In genomic region chr11:72091292-72091691, GRCh38 we compare ENCODE assay signal across 8 cellular contexts. TPM values are rescaled to one million over a fixed set of nuclear protein-coding genes. Genes with fewer than 3 reads are reported as not detected.
DNase-seq lines count a peak whose midpoint lies in the region; ATAC-seq and TF ChIP-seq lines count a peak whose summit lies in the region.

No MANE protein-coding gene starts in this region.

- H3K9me3 ChIP-seq in IMR-90 (ENCODE audit: control insufficient read depth, insufficient read depth, low read length) (no peaks in the 10 kb centered on the region), SK-N-SH (no peaks in the 10 kb centered on the region)

- peaks cover 7% of the 10 kb centered on the region; the same call in 1 of the 2 replicates for H3K79me2 ChIP-seq in SK-N-SH (ENCODE audit: insufficient read depth)

- H2BK5ac ChIP-seq in IMR-90 (ENCODE audit: low read depth, low read length, poor library complexity, severe bottlenecking), result no peak overlapping the region

- H2AK9ac ChIP-seq in IMR-90 (replicated peaks; ENCODE audit: low read depth, low read length, poor library complexity), result peak overlapping the region; percentile 4

- in situ Hi-C loops in IMR-90 (cut with MboI; ENCODE audit: low sequenced_read_pairs), result loop anchor here (10.0 kb wide), 1 partner anchor 66 kb away; no protein-coding TSS in a partner anchor

- no peaks in the 10 kb centered on the region for H3K9me2 ChIP-seq in SK-N-SH

- H3K4me2 ChIP-seq in IMR-90 (ENCODE audit: low read depth, low read length) (no peak overlapping the region), SK-N-SH (no peak overlapping the region)

- H3K56ac ChIP-seq in IMR-90 (ENCODE audit: extremely low read depth, insufficient read depth, low read length), result no peak overlapping the region

- H3K23ac ChIP-seq in IMR-90 (ENCODE audit: low read depth, low read length), result no peak overlapping the region

- 0 out of 4 replicates have a peak overlapping the region, but pooled peaks of 1 of the 2 experiments have one; percentile 31 for H4K8ac ChIP-seq in IMR-90 (ENCODE audit: low read depth in 2 of 2, low read length in 2 of 2)

- peaks cover 3% of the 10 kb centered on the region for H3F3A ChIP-seq in SK-N-SH (replicated peaks; ENCODE audit: insufficient read depth)

- H4K91ac ChIP-seq in IMR-90 (ENCODE audit: insufficient read depth, low read depth, low read length), result no peak overlapping the region

- no peaks in the 10 kb centered on the region for H3K27me3 ChIP-seq in IMR-90 (ENCODE audit: control insufficient read depth, insufficient read depth, low read length)
- H3K27me3 ChIP-seq in SK-N-SH (ENCODE audit: insufficient read depth), result no peaks in the 10 kb centered on the region

- ATAC-seq in IMR-90 (ENCODE audit: low read depth), result peak; percentile 95
- ATAC-seq in HG03108 (IDR thresholded peaks at IDR 0.05; ENCODE audit: unreplicated experiment), result no peak
- ATAC-seq in GM18870 (IDR thresholded peaks at IDR 0.05; ENCODE audit: unreplicated experiment), result no peak

- H3K27ac ChIP-seq in IMR-90 (ENCODE audit: insufficient read depth, low read length), result no peak overlapping the region
- H3K27ac ChIP-seq in SK-N-SH (ENCODE audit: low read depth in 2 of 2, low read length in 1 of 2), result no peak overlapping the region

- H3K4me1 ChIP-seq in IMR-90 (ENCODE audit: control insufficient read depth, insufficient read depth, low read length) (no peaks in the 10 kb centered on the region), SK-N-SH (ENCODE audit: control insufficient read depth in 1 of 2, insufficient read depth in 2 of 2, low read depth in 1 of 2, low read length in 1 of 2) (peaks cover 0 to 16% of the 10 kb centered on the region in 2 experiments; a peak in 2 of 4 replicates)

- CTCF ChIA-PET in IMR-90 (lab: Yijun Ruan, JAX), result interaction anchor here (0.5 to 2.2 kb wide), 20 partner anchors 9 to 340 kb away, joined by 3 to 37 read pairs (median 3); no protein-coding TSS in a partner anchor
- CTCF ChIA-PET in SK-N-SH (lab: Yijun Ruan, JAX), result interaction anchor here (0.5 to 16.4 kb wide), 40 partner anchors 9 to 357 kb away, joined by 3 to 416 read pairs (median 6); partner anchors contain the start of genes RNF121, TOMT and XNDC1N

- dilution Hi-C loops in IMR-90 (cut with HindIII; ENCODE audit: low sequenced_read_pairs, unreplicated experiment), result no loop called here

- TF ChIP-seq POLR2A in IMR-90 (IDR thresholded peaks at IDR 0.05; ENCODE audit: low read depth, low read length), result no peak

- TF ChIP-seq EP300 in SK-N-SH (IDR thresholded peaks at IDR 0.05; ENCODE audit: borderline replicate concordance in 1 of 2, low read depth in 1 of 2, low read length in 1 of 2), result no peak

- H4K5ac ChIP-seq in IMR-90 (ENCODE audit: low read depth, low read length), result no peak overlapping the region

- H3K9me1 ChIP-seq in IMR-90 (ENCODE audit: insufficient read depth, low read length), result no peaks in the 10 kb centered on the region; the same call in 1 of the 2 replicates

- H4K20me1 ChIP-seq in IMR-90 (ENCODE audit: insufficient read depth, low read length) (no peaks in the 10 kb centered on the region), SK-N-SH (ENCODE audit: insufficient read depth) (no peaks in the 10 kb centered on the region)

- H3K36me3 ChIP-seq in IMR-90 (ENCODE audit: control insufficient read depth, insufficient read depth, low read length) (peaks cover 21% of the 10 kb centered on the region), SK-N-SH (replicated peaks in 1 of 2; ENCODE audit: control insufficient read depth in 1 of 2, insufficient read depth in 2 of 2, low read length in 1 of 2) (peaks cover 9 to 45% of the 10 kb centered on the region in 2 experiments)

- peak; percentile 91 for TF ChIP-seq CTCF in IMR-90 (conservative IDR thresholded peaks at IDR 0.05; ENCODE audit: low read depth, low read length)
- peak; percentile 88 for TF ChIP-seq CTCF in SK-N-SH (IDR thresholded peaks at IDR 0.05)

- TF ChIP-seq RAD21 in IMR-90 (IDR thresholded peaks at IDR 0.05; ENCODE audit: low read length) (peak; percentile 79), SK-N-SH (IDR thresholded peaks at IDR 0.05; ENCODE audit: low read length) (peak; percentile 86)

- H2AK5ac ChIP-seq in IMR-90 (ENCODE audit: low read depth, low read length), result no peak overlapping the region

- POLR2A ChIA-PET in IMR-90 (lab: Charles Lee; ENCODE audit: unreplicated experiment), result interaction anchor here (0.5 kb wide), 1 partner anchor 51 kb away, joined by 4 read pairs; no protein-coding TSS in a partner anchor
- POLR2A ChIA-PET in SK-N-SH (lab: Yijun Ruan, JAX), result interaction anchor here (0.6 to 2.9 kb wide), 6 partner anchors 9 to 69 kb away, joined by 3 to 13 read pairs (median 4); no protein-coding TSS in a partner anchor

- DNase-seq in GF-D8 (lab: John Stamatoyannopoulos, UW), result peak; percentile 78
- DNase-seq in IMR-90, result peak; percentile 54
- DNase-seq in SK-N-SH, result peak; percentile 78
- DNase-seq in activated naive CD4-positive, alpha-beta T cell treated with anti-CD3 and anti-CD28 coated beads, Interleukin-2, amount 50 U/mL, for 16 hours, result peak; percentile 74
- DNase-seq in glomerular visceral epithelial cell (ENCODE audit: extremely low spot score), result peak; percentile 38
- peak; percentile 92 for DNase-seq in pons (ENCODE audit: low spot score)

- H3K14ac ChIP-seq in IMR-90 (replicated peaks; ENCODE audit: low read depth, low read length), result no peak overlapping the region

- H2BK20ac ChIP-seq in IMR-90 (ENCODE audit: low read depth, low read length), result no peak overlapping the region

- peaks cover 11 to 23% of the 10 kb centered on the region in 2 experiments; a peak in 3 of 4 replicates for H3K79me1 ChIP-seq in IMR-90 (ENCODE audit: low read depth in 1 of 2, low read length in 2 of 2)

- H3K18ac ChIP-seq in IMR-90 (ENCODE audit: low read depth, low read length), result no peak overlapping the region

- no peak overlapping the region for H2AFZ ChIP-seq in IMR-90 (replicated peaks; ENCODE audit: low read length, poor library complexity)
- no peak overlapping the region for H2AFZ ChIP-seq in SK-N-SH (ENCODE audit: low read depth)

- BruUV-seq in IMR-90 (replicated peaks; lab: Mats Ljungman, UMichigan), result no TSS peak

- H3K4me3 ChIP-seq in IMR-90 (ENCODE audit: insufficient read depth, low read depth, low read length) (no peak overlapping the region), SK-N-SH (ENCODE audit: low read depth in 2 of 2, low read length in 1 of 2) (no peak overlapping the region; a peak in 1 of 4 replicates)

- intact Hi-C loops in IMR-90 (cut with micrococcal nuclease), result loop anchor here (1.0 kb wide), 2 partner anchors 66 to 340 kb away; no protein-coding TSS in a partner anchor

- no peak overlapping the region for H3K9ac ChIP-seq in IMR-90 (ENCODE audit: low read depth, low read length)
- H3K9ac ChIP-seq in SK-N-SH, result no peak overlapping the region

- no peak overlapping the region for H2BK15ac ChIP-seq in IMR-90 (ENCODE audit: low read depth, low read length)

- H3K4ac ChIP-seq in IMR-90 (ENCODE audit: low read depth, low read length), result no peak overlapping the region

- no peak overlapping the region for H2BK120ac ChIP-seq in IMR-90 (ENCODE audit: low read depth, low read length)

- WGBS in IMR-90 (ENCODE audit: extremely low coverage in 2 of 2, insufficient read length in 1 of 2), 2 experiments, result no CpG with 5 or more reads among the region's 4 CpGs
- WGBS in SK-N-SH (ENCODE audit: low lambda C conversion rate), result 74% methylated on average over 4 of the region's 4 CpGs

TF ChIP-seq in IMR-90, 13 proteins besides CTCF, POLR2A, EP300 and RAD21 (continues in another document):
- TF ChIP-seq MAFK (IDR thresholded peaks at IDR 0.05; ENCODE audit: low read depth, low read length) (no peak), FOS (IDR thresholded peaks at IDR 0.05; ENCODE audit: low read depth, low read length) (no peak)

TF ChIP-seq in SK-N-SH, 30 proteins besides CTCF, POLR2A, EP300 and RAD21 (continues in another document):
- no peak for TF ChIP-seq POLR2AphosphoS5 (IDR thresholded peaks at IDR 0.05; ENCODE audit: low read depth, low read length)

RNA-seq across cellular contexts. Expression of gene LRRC51, which starts 10.6 kb away (rescaled TPM):
- total RNA-seq in IMR-90 (2012; rRNA removed), result 4.4 and 5.6 TPM in 2 replicates
- polyA plus RNA-seq in IMR-90 (2012; rRNA removed) (5.3 and 6.3 TPM in 2 replicates), SK-N-SH (2012; rRNA removed) (7.3 and 8.0 TPM in 2 replicates)
- polyA plus RNA-seq in IMR-90 (2012; cell fraction: cytosol; rRNA removed), result 3.2 and 6.6 TPM in 2 replicates
- 2.7 and 4.4 TPM in 2 replicates for polyA plus RNA-seq in IMR-90 (2012; cell fraction: nucleus; rRNA removed; ENCODE audit: low replicate concordance)
- 6.2 and 8.5 TPM in 2 replicates for polyA plus RNA-seq in SK-N-SH (2012; cell fraction: cytosol; rRNA removed)
- 6.0 and 7.2 TPM in 2 replicates for polyA plus RNA-seq in SK-N-SH (2012; cell fraction: nucleus; rRNA removed)

RNA-seq across cellular contexts. Expression of gene NUMA1, which starts 10.9 kb away (rescaled TPM):
- 56.7 and 61.7 TPM in 2 replicates for total RNA-seq in IMR-90 (2012; rRNA removed)
- polyA plus RNA-seq in IMR-90 (2012; rRNA removed), result 97.0 and 107 TPM in 2 replicates
- polyA plus RNA-seq in IMR-90 (2012; cell fraction: cytosol; rRNA removed), result 29.3 and 55.3 TPM in 2 replicates
- 250 and 340 TPM in 2 replicates for polyA plus RNA-seq in IMR-90 (2012; cell fraction: nucleus; rRNA removed; ENCODE audit: low replicate concordance)
- 111 TPM in 2 replicates for polyA plus RNA-seq in SK-N-SH (2012; rRNA removed)
- 32.2 and 47.9 TPM in 2 replicates for polyA plus RNA-seq in SK-N-SH (2012; cell fraction: cytosol; rRNA removed)
- 295 and 336 TPM in 2 replicates for polyA plus RNA-seq in SK-N-SH (2012; cell fraction: nucleus; rRNA removed)

RNA-seq across cellular contexts. Expression of gene LAMTOR1, which starts 11.8 kb away (rescaled TPM):
- total RNA-seq in IMR-90 (2012; rRNA removed), result 118 and 137 TPM in 2 replicates
- polyA plus RNA-seq in IMR-90 (2012; rRNA removed) (126 and 131 TPM in 2 replicates), SK-N-SH (2012; rRNA removed) (128 and 129 TPM in 2 replicates)
- polyA plus RNA-seq in IMR-90 (2012; cell fraction: cytosol; rRNA removed), result 138 and 178 TPM in 2 replicates
- polyA plus RNA-seq in IMR-90 (2012; cell fraction: nucleus; rRNA removed; ENCODE audit: low replicate concordance), result 55.2 and 81.9 TPM in 2 replicates
- polyA plus RNA-seq in SK-N-SH (2012; cell fraction: cytosol; rRNA removed), result 97.5 and 122 TPM in 2 replicates
- 84.1 and 89.5 TPM in 2 replicates for polyA plus RNA-seq in SK-N-SH (2012; cell fraction: nucleus; rRNA removed)

RNA-seq across cellular contexts. Expression of gene TOMT, which starts 14.4 kb away (rescaled TPM):
- not detected in 2 replicates for total RNA-seq in IMR-90 (2012; rRNA removed)
- polyA plus RNA-seq in IMR-90 (2012; rRNA removed) (not detected in 2 replicates), SK-N-SH (2012; rRNA removed) (not detected in 2 replicates)
- polyA plus RNA-seq in IMR-90 (2012; cell fraction: cytosol; rRNA removed), result 0.05 TPM in 1 of 2 replicates, not detected in the other
- 0.39 and 0.64 TPM in 2 replicates for polyA plus RNA-seq in IMR-90 (2012; cell fraction: nucleus; rRNA removed; ENCODE audit: low replicate concordance)
- not detected in 2 replicates for polyA plus RNA-seq in SK-N-SH (2012; cell fraction: cytosol; rRNA removed)
- polyA plus RNA-seq in SK-N-SH (2012; cell fraction: nucleus; rRNA removed), result 0.18 and 0.58 TPM in 2 replicates

RNA-seq across cellular contexts. Expression of gene ANAPC15, which starts 21.2 kb away (rescaled TPM):
- total RNA-seq in IMR-90 (2012; rRNA removed), result 66.3 and 108 TPM in 2 replicates
- 78.7 and 84.2 TPM in 2 replicates for polyA plus RNA-seq in IMR-90 (2012; rRNA removed)
- 46.5 and 88.3 TPM in 2 replicates for polyA plus RNA-seq in IMR-90 (2012; cell fraction: cytosol; rRNA removed)
- 15.0 and 38.6 TPM in 2 replicates for polyA plus RNA-seq in IMR-90 (2012; cell fraction: nucleus; rRNA removed; ENCODE audit: low replicate concordance)
- 85.6 and 92.3 TPM in 2 replicates for polyA plus RNA-seq in SK-N-SH (2012; rRNA removed)
- 121 and 159 TPM in 2 replicates for polyA plus RNA-seq in SK-N-SH (2012; cell fraction: cytosol; rRNA removed)
- 32.9 and 39.9 TPM in 2 replicates for polyA plus RNA-seq in SK-N-SH (2012; cell fraction: nucleus; rRNA removed)

Comparison
In these comparisons a context has a peak if more than half of its experiments do, and no peak if none do; other contexts are left out.
1. DNase-seq: peak in every context shown above with its lines; median percentile 92 in pons; 78 in GF-D8; 78 in SK-N-SH; 74 in activated naive CD4-positive, alpha-beta T cell treated with anti-CD3 and anti-CD28 coated beads, Interleukin-2, amount 50 U/mL, for 16 hours; 54 in IMR-90; 38 in glomerular visceral epithelial cell.